Comparison of ENCODE assay signal across 9 cellular contexts in genomic region chr3:172104471-172105072, GRCh38.
A peak's percentile ranks its signal among the peaks of the same experiment; 100 is the strongest.
DNase-seq lines count a peak whose midpoint lies in the region; ATAC-seq and TF ChIP-seq lines count a peak whose summit lies in the region.
"Had no signal": no experiment of that assay in that cellular context is flagged by ENCODE, and none has a peak within 500 bp of the region (broad histone marks: within the 10 kb centered on the region; RNA-seq: fewer than 3 reads in every experiment).

No MANE protein-coding gene starts in this region.

- H3K4me1 ChIP-seq in right atrium auricular region (peaks cover 0 to 74% of the 10 kb centered on the region in 2 donors), ascending aorta (peaks cover 12 to 57% of the 10 kb centered on the region in 2 donors), colonic mucosa (no peaks in the 10 kb centered on the region)

- DNase-seq in Right ventricle myocardium superior (no peak), right atrium auricular region (ENCODE audit: low spot score) (no peak), ascending aorta (ENCODE audit: low spot score in 2 of 2) (no peak), kidney glomerular epithelial cell (lab: John Stamatoyannopoulos, UW) (peak; percentile 42), mucosa of gallbladder (ENCODE audit: low spot score) (no peak), colonic mucosa (no peak)
- no peak for DNase-seq in stimulated activated CD4-positive, alpha-beta T cell treated with anti-CD3 and anti-CD28 coated beads, Interleukin-12 subunit alpha, Interleukin-12 subunit beta, amount 100 ng/mL, for 4 hours
- DNase-seq: occipital lobe had no signal

- H3K27ac ChIP-seq in right atrium auricular region (peak overlapping the region in 1 of 2 donors; percentile 41), ascending aorta (peak overlapping the region; percentile 43 to 51), colonic mucosa (no peak overlapping the region)

- no peak overlapping the region for H3K9ac ChIP-seq in colonic mucosa (ENCODE audit: low read depth in 2 of 2, low read length in 2 of 2)

- no peak overlapping the region for H3K4me3 ChIP-seq in right atrium auricular region
- no peak overlapping the region for H3K4me3 ChIP-seq in ascending aorta
- H3K4me3 ChIP-seq in colonic mucosa: no peak overlapping the region

- H3K36me3 ChIP-seq in right atrium auricular region (no peaks in the 10 kb centered on the region), ascending aorta (no peaks in the 10 kb centered on the region), colonic mucosa (no peaks in the 10 kb centered on the region)

- H3K27me3 ChIP-seq in right atrium auricular region (no peaks in the 10 kb centered on the region), ascending aorta (no peaks in the 10 kb centered on the region), colonic mucosa (no peaks in the 10 kb centered on the region)

- no peaks in the 10 kb centered on the region for H3K9me3 ChIP-seq in right atrium auricular region
- H3K9me3 ChIP-seq in ascending aorta: no peaks in the 10 kb centered on the region
- no peaks in the 10 kb centered on the region for H3K9me3 ChIP-seq in colonic mucosa

- ATAC-seq in Right ventricle myocardium superior (ENCODE audit: poor library complexity) (peak; percentile 49), GM19035 (IDR thresholded peaks at IDR 0.05; ENCODE audit: unreplicated experiment) (no peak)

- intact Hi-C loops in Right ventricle myocardium superior (cut with DNase I) (no loop called here), ascending aorta (cut with DNase I) (loop anchor here (5.0 kb wide), 1 partner anchor 37 kb away; no protein-coding TSS in a partner anchor), colonic mucosa (cut with DNase I) (no loop called here)

- TF ChIP-seq CTCF in right atrium auricular region (IDR thresholded peaks at IDR 0.05): no peak
- TF ChIP-seq CTCF in ascending aorta (IDR thresholded peaks at IDR 0.05): no peak
- TF ChIP-seq CTCF in colonic mucosa (IDR thresholded peaks at IDR 0.05): no peak
